12 cellular contexts compared by ENCODE assay signal in genomic region chr20:10216146-10216741, GRCh38. TPM values are rescaled to one million over a fixed set of nuclear protein-coding genes. Genes with fewer than 3 reads are reported as not detected.
A peak's percentile ranks its signal among the peaks of the same experiment; 100 is the strongest.
DNase-seq lines count a peak whose midpoint lies in the region; ATAC-seq and TF ChIP-seq lines count a peak whose summit lies in the region.
"Had no signal": no experiment of that assay in that cellular context is flagged by ENCODE, and none has a peak within 500 bp of the region (broad histone marks: within the 10 kb centered on the region; RNA-seq: fewer than 3 reads in every experiment).

No MANE protein-coding gene starts in this region.

- peaks cover 35% of the 10 kb centered on the region for H3K4me1 Mint-ChIP-seq in neural crest cell

- H3K9me3 Mint-ChIP-seq in neural crest cell = no peaks in the 10 kb centered on the region

- ATAC-seq in HG03439 (IDR thresholded peaks at IDR 0.05; ENCODE audit: unreplicated experiment) = no peak
- no peak for ATAC-seq in HG03520 (IDR thresholded peaks at IDR 0.05; ENCODE audit: unreplicated experiment)
- ATAC-seq in GM21528 (IDR thresholded peaks at IDR 0.05; ENCODE audit: low FRiP score, unreplicated experiment) = no peak
- ATAC-seq: GM12878 had no signal

- H3K4me3 Mint-ChIP-seq in neural crest cell = peak overlapping the region; percentile 67
- H3K4me3 Mint-ChIP-seq: CD4-positive, CD25-positive, alpha-beta regulatory T cell had no signal

- TF ChIP-seq CTCF in neural crest cell (conservative IDR thresholded peaks at IDR 0.05) = no peak

- H3K27me3 Mint-ChIP-seq in neural crest cell (ENCODE audit: low read depth) = peaks cover 45% of the 10 kb centered on the region

- H3K27ac Mint-ChIP-seq in neural crest cell (ENCODE audit: unreplicated experiment) = no peak overlapping the region
- H3K27ac Mint-ChIP-seq: CD4-positive, CD25-positive, alpha-beta regulatory T cell had no signal

- H3K36me3 Mint-ChIP-seq in neural crest cell (ENCODE audit: low read depth) = no peaks in the 10 kb centered on the region

- DNase-seq in EL (peak; percentile 12), NCI-H2029 treated with DMSO at 0.1 percent for 48 hours (lab: John Stamatoyannopoulos, UW) (peak; percentile 15), cerebellum (ENCODE audit: low spot score) (peak; percentile 38), neural crest cell (ENCODE audit: low read depth, low spot score) (no peak), COLO829 (ENCODE audit: low spot score) (no peak)
- DNase-seq: amniotic stem cell; CD4-positive, CD25-positive, alpha-beta regulatory T cell; stimulated activated CD8-positive, alpha-beta memory T cell treated with anti-CD3 and anti-CD28 coated beads, Interleukin-4, amount 100 ng/mL, for 48 hours had no signal

RNA-seq across cellular contexts. Expression of gene SNAP25, which starts 2.4 kb away (rescaled TPM):
- 79.8 TPM for total RNA-seq in cerebellum
- 9.2 and 9.8 TPM in 2 replicates for total RNA-seq in neural crest cell
- total RNA-seq: CD4-positive, CD25-positive, alpha-beta regulatory T cell; GM12878 had no signal

Comparison
In these comparisons a context has a peak if more than half of its experiments do, and no peak if none do; other contexts are left out.
1. DNase-seq: peak in EL (single experiment), NCI-H2029 treated with DMSO at 0.1 percent for 48 hours (single experiment) and cerebellum (single experiment); none in neural crest cell (single experiment) and COLO829 (single experiment).